In genomic region chr9:91298304-91298703, GRCh38 we compare ENCODE assay signal across 15 cellular contexts.
DNase-seq lines count a peak whose midpoint lies in the region; FAIRE-seq and TF ChIP-seq lines count a peak whose summit lies in the region.
"Had no signal": no experiment of that assay in that cellular context is flagged by ENCODE, and none has a peak within 500 bp of the region (broad histone marks: within the 10 kb centered on the region; RNA-seq: fewer than 3 reads in every experiment).

No MANE protein-coding gene starts in this region.

- no peak overlapping the region for H3K27ac ChIP-seq in suprapubic skin
- H3K27ac ChIP-seq: BLaER1 had no signal

- H3K9me3 Mint-ChIP-seq in activated naive CD4-positive, alpha-beta T cell treated with anti-CD3 and anti-CD28 coated beads for 36 hours, result no peaks in the 10 kb centered on the region
- H3K9me3 Mint-ChIP-seq: activated naive CD4-positive, alpha-beta T cell treated with anti-CD3 and anti-CD28 coated beads, Interleukin-2, amount 50 U/mL, for 24 hours had no signal

- peaks cover 34% of the 10 kb centered on the region for H3K4me1 ChIP-seq in suprapubic skin

- WGBS in suprapubic skin, result 43% methylated on average over 2 of the region's 2 CpGs

- TF ChIP-seq CTCF in bronchial epithelial cell (IDR thresholded peaks at IDR 0.05; ENCODE audit: insufficient read depth, low read length, severe bottlenecking) (no peak), suprapubic skin (IDR thresholded peaks at IDR 0.05) (no peak)

- CTCF ChIA-PET in activated naive CD4-positive, alpha-beta T cell treated with anti-CD3 and anti-CD28 coated beads for 36 hours (lab: Charles Lee), result interaction anchor here (0.7 kb wide), 1 partner anchor 679 kb away, joined by 3 read pairs; no protein-coding TSS in a partner anchor

- H3K4me3 Mint-ChIP-seq in activated naive CD4-positive, alpha-beta T cell treated with anti-CD3 and anti-CD28 coated beads for 36 hours, result no peak overlapping the region
- H3K4me3 Mint-ChIP-seq: activated naive CD4-positive, alpha-beta T cell treated with anti-CD3 and anti-CD28 coated beads, Interleukin-2, amount 50 U/mL, for 24 hours had no signal

- H3K36me3 ChIP-seq in bronchial epithelial cell (ENCODE audit: control insufficient read depth, insufficient read depth, low read length) (peaks cover 4% of the 10 kb centered on the region), suprapubic skin (peaks cover 33% of the 10 kb centered on the region)
- H3K36me3 ChIP-seq: uterus had no signal

- H3K27me3 ChIP-seq in bronchial epithelial cell (ENCODE audit: control insufficient read depth, insufficient read depth, low read length) (no peaks in the 10 kb centered on the region), suprapubic skin (no peaks in the 10 kb centered on the region)
- H3K27me3 ChIP-seq: BLaER1, uterus had no signal

- peaks cover 2% of the 10 kb centered on the region for H3K4me1 Mint-ChIP-seq in activated naive CD4-positive, alpha-beta T cell treated with anti-CD3 and anti-CD28 coated beads for 36 hours (ENCODE audit: low read depth)
- H3K4me1 Mint-ChIP-seq: activated naive CD4-positive, alpha-beta T cell treated with anti-CD3 and anti-CD28 coated beads, Interleukin-2, amount 50 U/mL, for 24 hours had no signal

- DNase-seq in AG08396 (ENCODE audit: low spot score) (peak; percentile 13), HCEC 1CT (peak; percentile 80), bronchial epithelial cell (ENCODE audit: low read depth) (peak; percentile 72), medulla oblongata (ENCODE audit: extremely low spot score) (peak; percentile 6), suprapubic skin (ENCODE audit: low spot score in 2 of 2) (no peak), SW 1271 (lab: John Stamatoyannopoulos, UW) (no peak), KBM-7 (no peak)
- no peak for DNase-seq in activated naive CD4-positive, alpha-beta T cell treated with anti-CD3 and anti-CD28 coated beads for 36 hours
- DNase-seq: NCI-H1694 treated with DMSO at 0.1 percent for 48 hours; SHP77; stimulated activated CD4-positive, alpha-beta T cell treated with anti-CD3 and anti-CD28 coated beads, Interleukin-2, amount 100 ng/mL, for 48 hours; uterus had no signal

- no peak for TF ChIP-seq POLR2A in suprapubic skin (IDR thresholded peaks at IDR 0.05)

- TF ChIP-seq EP300 in suprapubic skin (IDR thresholded peaks at IDR 0.05), result no peak

- in situ Hi-C loops in KBM-7 (cut with MboI; ENCODE audit: low pct_unique_long_range_greater_than_20kb, low sequenced_read_pairs), result no loop called here

- H3K27ac Mint-ChIP-seq in activated naive CD4-positive, alpha-beta T cell treated with anti-CD3 and anti-CD28 coated beads for 36 hours, result no peak overlapping the region
- H3K27ac Mint-ChIP-seq: activated naive CD4-positive, alpha-beta T cell treated with anti-CD3 and anti-CD28 coated beads, Interleukin-2, amount 50 U/mL, for 24 hours had no signal

- intact Hi-C loops in activated naive CD4-positive, alpha-beta T cell treated with anti-CD3 and anti-CD28 coated beads for 36 hours (cut with micrococcal nuclease), result no loop called here

- no peaks in the 10 kb centered on the region for H3K27me3 Mint-ChIP-seq in activated naive CD4-positive, alpha-beta T cell treated with anti-CD3 and anti-CD28 coated beads for 36 hours (ENCODE audit: low read depth)
- H3K27me3 Mint-ChIP-seq: activated naive CD4-positive, alpha-beta T cell treated with anti-CD3 and anti-CD28 coated beads, Interleukin-2, amount 50 U/mL, for 24 hours had no signal

- peaks cover 25% of the 10 kb centered on the region for H3K36me3 Mint-ChIP-seq in activated naive CD4-positive, alpha-beta T cell treated with anti-CD3 and anti-CD28 coated beads for 36 hours (ENCODE audit: low read depth)

- no peak for FAIRE-seq in bronchial epithelial cell (lab: Jason Lieb, UNC)
- FAIRE-seq: GM12892 had no signal

- no peaks in the 10 kb centered on the region for H3K9me3 ChIP-seq in suprapubic skin
- H3K9me3 ChIP-seq: BLaER1, uterus had no signal

- H3K4me3 ChIP-seq in bronchial epithelial cell (ENCODE audit: low read depth, low read length) (no peak overlapping the region), suprapubic skin (no peak overlapping the region)
- H3K4me3 ChIP-seq: BLaER1, uterus had no signal

Comparison
In these comparisons a context has a peak if more than half of its experiments do, and no peak if none do; other contexts are left out.
1. DNase-seq: peak in AG08396 (single experiment), HCEC 1CT (single experiment), bronchial epithelial cell (single experiment) and medulla oblongata (single experiment); none in suprapubic skin (0 of 2), SW 1271 (0 of 2), activated naive CD4-positive, alpha-beta T cell treated with anti-CD3 and anti-CD28 coated beads for 36 hours (single experiment) and KBM-7 (single experiment).